ENCODE assay signal across 8 cellular contexts in the genomic region with DNA sequence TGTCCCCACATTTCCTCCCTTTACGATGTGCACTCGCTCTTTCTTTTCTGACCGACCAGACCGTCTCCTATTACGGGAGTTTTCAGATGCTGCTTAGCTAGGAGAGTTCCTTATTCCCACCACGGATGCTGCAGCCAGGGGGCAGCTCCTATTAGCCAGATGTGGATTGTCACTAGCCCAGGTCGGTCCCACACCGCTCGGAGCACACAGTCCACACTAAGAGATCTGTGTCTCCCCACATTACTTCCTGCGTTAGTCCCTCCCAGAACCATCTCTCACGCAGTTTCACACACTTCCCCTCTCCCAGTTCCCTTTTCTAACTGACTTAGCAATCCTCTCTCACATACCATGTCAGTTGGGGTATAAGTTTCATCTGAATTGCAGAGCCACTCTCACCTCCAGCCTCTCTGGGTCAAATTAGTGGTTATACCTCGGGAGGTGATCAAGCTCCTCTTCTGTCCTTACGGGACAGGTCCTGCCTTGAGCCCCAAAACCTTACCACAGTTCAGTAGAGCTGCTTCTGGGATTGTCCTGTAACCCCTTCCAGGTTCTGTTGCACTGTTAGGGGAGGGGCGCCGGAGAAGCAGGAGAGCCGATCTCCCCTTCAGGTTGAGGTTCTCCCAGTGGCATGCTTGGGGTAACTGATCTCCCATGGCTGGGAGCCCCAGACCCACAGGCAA. TPM values are rescaled to one million over a fixed set of nuclear protein-coding genes. Genes with fewer than 3 reads are reported as not detected.
DNase-seq lines count a peak whose midpoint lies in the region; ATAC-seq, FAIRE-seq and TF ChIP-seq lines count a peak whose summit lies in the region.

No MANE protein-coding gene starts in this region.

- peaks cover 19% of the 10 kb centered on the region for H3K4me1 Mint-ChIP-seq in stimulated activated naive CD8-positive, alpha-beta T cell treated with anti-CD3 and anti-CD28 coated beads, Interleukin-15, amount 100 ng/mL, for 72 hours

- FAIRE-seq in GM12891 (lab: Jason Lieb, UNC): peak; percentile 87

- H3K27me3 Mint-ChIP-seq in stimulated activated naive CD8-positive, alpha-beta T cell treated with anti-CD3 and anti-CD28 coated beads, Interleukin-15, amount 100 ng/mL, for 72 hours: no peaks in the 10 kb centered on the region

- in situ Hi-C loops in KBM-7 (cut with MboI; ENCODE audit: low pct_unique_long_range_greater_than_20kb, low sequenced_read_pairs): no loop called here

- peaks cover 0 to 8% of the 10 kb centered on the region in 2 donors for H3K9me3 Mint-ChIP-seq in stimulated activated naive CD8-positive, alpha-beta T cell treated with anti-CD3 and anti-CD28 coated beads, Interleukin-15, amount 100 ng/mL, for 72 hours

- ATAC-seq in GM21526 (IDR thresholded peaks at IDR 0.05; ENCODE audit: low FRiP score, unreplicated experiment): peak; percentile 97
- ATAC-seq in esophagus mucosa: peak; percentile 28
- ATAC-seq in stimulated activated naive CD8-positive, alpha-beta T cell treated with anti-CD3 and anti-CD28 coated beads, Interleukin-15, amount 100 ng/mL, for 72 hours: peak; percentile 74

- DNase-seq in GM12891 (ENCODE audit: insufficient read length, low spot score) (peak; percentile 1), KBM-7 (peak; percentile 99), NCI-H526 treated with DMSO at 0.1 percent for 48 hours (lab: John Stamatoyannopoulos, UW) (no peak), ecto neural progenitor cell (ENCODE audit: low spot score) (no peak), COLO668 (lab: John Stamatoyannopoulos, UW; ENCODE audit: unreplicated experiment) (no peak)
- no peak for DNase-seq in stimulated activated naive CD8-positive, alpha-beta T cell treated with anti-CD3 and anti-CD28 coated beads, Interleukin-15, amount 100 ng/mL, for 72 hours

- peak overlapping the region; percentile 84 to 97 for H3K27ac Mint-ChIP-seq in stimulated activated naive CD8-positive, alpha-beta T cell treated with anti-CD3 and anti-CD28 coated beads, Interleukin-15, amount 100 ng/mL, for 72 hours

- TF ChIP-seq POLR2A in GM12891 (IDR thresholded peaks at IDR 0.05; ENCODE audit: low read depth, low read length): no peak

- peak overlapping the region; percentile 85 to 86 for H3K4me3 Mint-ChIP-seq in stimulated activated naive CD8-positive, alpha-beta T cell treated with anti-CD3 and anti-CD28 coated beads, Interleukin-15, amount 100 ng/mL, for 72 hours

TF ChIP-seq in GM12891, 5 proteins besides CTCF, POLR2A, EP300 and RAD21:
- TF ChIP-seq SPI1 (IDR thresholded peaks at IDR 0.05; ENCODE audit: low read depth, low read length) (peak; percentile 97), TAF1 (IDR thresholded peaks at IDR 0.05; ENCODE audit: low read depth, low read length) (no peak), POU2F2 (IDR thresholded peaks at IDR 0.05; ENCODE audit: low read depth, low read length) (no peak)
TF ChIP-seq in GM12891: peak in this region for 1.

RNA-seq across cellular contexts. Expression of a gene that starts 28.2 kb away (rescaled TPM):
- not detected for polyA plus RNA-seq in GM12891 (2012; ENCODE audit: low read depth, missing spikeins)
- 0.52 TPM for total RNA-seq in esophagus mucosa

Comparison
In these comparisons a context has a peak if more than half of its experiments do, and no peak if none do; other contexts are left out.
1. DNase-seq: peak in GM12891 (single experiment) and KBM-7 (single experiment); none in stimulated activated naive CD8-positive, alpha-beta T cell treated with anti-CD3 and anti-CD28 coated beads, Interleukin-15, amount 100 ng/mL, for 72 hours (0 of 2), NCI-H526 treated with DMSO at 0.1 percent for 48 hours (single experiment), ecto neural progenitor cell (single experiment) and COLO668 (single experiment).
2. ATAC-seq: peak in every context shown above with its lines; median percentile 97 in GM21526; 74 in stimulated activated naive CD8-positive, alpha-beta T cell treated with anti-CD3 and anti-CD28 coated beads, Interleukin-15, amount 100 ng/mL, for 72 hours; 28 in esophagus mucosa.